1 cellular context compared by ENCODE assay signal in genomic region chr14:34732802-34733201, GRCh38.
TF ChIP-seq lines count a peak whose summit lies in the region.

No MANE protein-coding gene starts in this region.

TF ChIP-seq in HepG2, 621 proteins besides CTCF, POLR2A, EP300 and RAD21 (continued from another document):
- TF ChIP-seq, protein P1, sequence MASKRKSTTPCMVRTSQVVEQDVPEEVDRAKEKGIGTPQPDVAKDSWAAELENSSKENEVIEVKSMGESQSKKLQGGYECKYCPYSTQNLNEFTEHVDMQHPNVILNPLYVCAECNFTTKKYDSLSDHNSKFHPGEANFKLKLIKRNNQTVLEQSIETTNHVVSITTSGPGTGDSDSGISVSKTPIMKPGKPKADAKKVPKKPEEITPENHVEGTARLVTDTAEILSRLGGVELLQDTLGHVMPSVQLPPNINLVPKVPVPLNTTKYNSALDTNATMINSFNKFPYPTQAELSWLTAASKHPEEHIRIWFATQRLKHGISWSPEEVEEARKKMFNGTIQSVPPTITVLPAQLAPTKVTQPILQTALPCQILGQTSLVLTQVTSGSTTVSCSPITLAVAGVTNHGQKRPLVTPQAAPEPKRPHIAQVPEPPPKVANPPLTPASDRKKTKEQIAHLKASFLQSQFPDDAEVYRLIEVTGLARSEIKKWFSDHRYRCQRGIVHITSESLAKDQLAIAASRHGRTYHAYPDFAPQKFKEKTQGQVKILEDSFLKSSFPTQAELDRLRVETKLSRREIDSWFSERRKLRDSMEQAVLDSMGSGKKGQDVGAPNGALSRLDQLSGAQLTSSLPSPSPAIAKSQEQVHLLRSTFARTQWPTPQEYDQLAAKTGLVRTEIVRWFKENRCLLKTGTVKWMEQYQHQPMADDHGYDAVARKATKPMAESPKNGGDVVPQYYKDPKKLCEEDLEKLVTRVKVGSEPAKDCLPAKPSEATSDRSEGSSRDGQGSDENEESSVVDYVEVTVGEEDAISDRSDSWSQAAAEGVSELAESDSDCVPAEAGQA (IDR thresholded peaks at IDR 0.05; ENCODE audit: low read depth), result no peak
- TF ChIP-seq, protein P1 (CRISPR knock-in tag; IDR thresholded peaks at IDR 0.05; ENCODE audit: borderline replicate concordance), result 0 out of 2 replicates have a peak, but pooled peaks have one; percentile 58
- TF ChIP-seq ZNF142 (CRISPR knock-in tag; IDR thresholded peaks at IDR 0.05) (no peak), PBX3 (CRISPR knock-in tag; IDR thresholded peaks at IDR 0.05; ENCODE audit: borderline replicate concordance) (0 out of 2 replicates have a peak, but pooled peaks have one; percentile 15), MAFG (CRISPR knock-in tag; IDR thresholded peaks at IDR 0.05) (no peak), POLR2G (IDR thresholded peaks at IDR 0.05; ENCODE audit: low read depth, low read length) (no peak), ZNF251 (CRISPR knock-in tag; IDR thresholded peaks at IDR 0.05) (no peak), GABPA (IDR thresholded peaks at IDR 0.05; ENCODE audit: low read depth, low read length) (no peak), GABPA (CRISPR knock-in tag; IDR thresholded peaks at IDR 0.05; ENCODE audit: low read depth) (peak; percentile 58), BATF2 (CRISPR knock-in tag; IDR thresholded peaks at IDR 0.05) (no peak), ERF (CRISPR knock-in tag; IDR thresholded peaks at IDR 0.05) (no peak)
TF ChIP-seq in HepG2: peak in this region for 17.
